Comparison of ENCODE assay signal across 10 cellular contexts in the genomic region with DNA sequence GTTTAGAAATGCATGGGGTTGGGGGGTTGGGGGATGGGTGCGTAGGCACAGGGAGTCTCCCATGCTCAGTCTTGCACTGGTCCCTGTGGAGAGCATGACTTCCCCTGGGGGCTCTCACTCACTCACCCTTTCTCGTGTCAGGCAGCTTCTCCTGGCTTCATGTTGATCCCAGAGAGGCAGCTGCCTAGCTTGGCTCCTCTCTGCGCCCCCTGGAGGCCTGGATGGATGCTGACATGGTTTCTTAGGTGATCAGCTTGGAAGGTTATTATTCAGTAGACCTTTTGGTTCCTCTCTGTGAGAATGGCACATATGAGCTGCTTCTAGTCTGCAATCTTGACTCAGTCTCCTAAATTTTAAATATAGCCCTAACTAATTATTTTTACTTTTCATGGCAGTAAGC.
DNase-seq lines count a peak whose midpoint lies in the region; ATAC-seq and TF ChIP-seq lines count a peak whose summit lies in the region.
"Had no signal": no experiment of that assay in that cellular context is flagged by ENCODE, and none has a peak within 500 bp of the region (broad histone marks: within the 10 kb centered on the region; RNA-seq: fewer than 3 reads in every experiment).

No MANE protein-coding gene starts in this region.

- ATAC-seq in HG03354 (IDR thresholded peaks at IDR 0.05; ENCODE audit: poor library complexity, severe bottlenecking, unreplicated experiment) (peak; percentile 74), WTC11 (peak; percentile 91)

- DNase-seq in MCF 10A (ENCODE audit: unreplicated experiment) (no peak), breast epithelium (ENCODE audit: low spot score in 2 of 2) (no peak), WTC11 (ENCODE audit: low spot score) (peak; percentile 70), NCI-H1092 (lab: John Stamatoyannopoulos, UW) (no peak), NCI-H1930 (lab: John Stamatoyannopoulos, UW) (no peak)
- peak; percentile 28 for DNase-seq in stimulated activated CD8-positive, alpha-beta memory T cell treated with anti-CD3 and anti-CD28 coated beads, Interleukin-4, amount 100 ng/mL, for 48 hours
- DNase-seq in stimulated activated CD4-positive, alpha-beta T cell treated with anti-CD3 and anti-CD28 coated beads, Interleukin-4, amount 100 ng/mL, for 1 hour = no peak
- DNase-seq: DMS79 had no signal

- H3K36me3 ChIP-seq in breast epithelium = no peaks in the 10 kb centered on the region

- no peak for TF ChIP-seq POLR2A in breast epithelium (IDR thresholded peaks at IDR 0.05)

- TF ChIP-seq CTCF in MCF 10A (IDR thresholded peaks at IDR 0.05; ENCODE audit: unreplicated experiment) (peak; percentile 24), breast epithelium (IDR thresholded peaks at IDR 0.05) (no peak), WTC11 (IDR thresholded peaks at IDR 0.05) (peak; percentile 66)

- H3K4me3 ChIP-seq in breast epithelium = no peak overlapping the region

- CTCF ChIA-PET in MCF 10A (lab: Yijun Ruan, JAX) (interaction anchor here (0.8 kb wide), 1 partner anchor 20 kb away, joined by 4 read pairs; no protein-coding TSS in a partner anchor), WTC11 (lab: Charles Lee) (interaction anchor here (0.9 to 1.8 kb wide), 11 partner anchors 11 to 751 kb away, joined by 3 to 19 read pairs (median 4); no protein-coding TSS in a partner anchor)

- BruUV-seq in MCF 10A (replicated peaks; lab: Mats Ljungman, UMichigan) = no TSS peak

- no peak overlapping the region for H3K4me3 Mint-ChIP-seq in MCF 10A (ENCODE audit: unreplicated experiment)
- no peak overlapping the region for H3K4me3 Mint-ChIP-seq in WTC11
- H3K4me3 Mint-ChIP-seq: natural killer cell treated with Interleukin-12 subunit alpha and Interleukin-12 subunit beta and Interleukin-15 and Interleukin-18, amount 100 ng/mL, for 72 hours had no signal

- H3K4me1 Mint-ChIP-seq in MCF 10A (ENCODE audit: insufficient read depth, unreplicated experiment) = no peaks in the 10 kb centered on the region
- no peaks in the 10 kb centered on the region for H3K4me1 Mint-ChIP-seq in WTC11

- POLR2A ChIA-PET in MCF 10A (lab: Yijun Ruan, JAX) = no interaction called here
- POLR2A ChIA-PET in WTC11 (lab: Charles Lee) = no interaction called here

- peaks cover 4% of the 10 kb centered on the region for H3K36me3 Mint-ChIP-seq in MCF 10A (ENCODE audit: insufficient read depth, unreplicated experiment)
- H3K36me3 Mint-ChIP-seq in WTC11 = peaks cover 2% of the 10 kb centered on the region; the same call in 1 of the 2 replicates
- H3K36me3 Mint-ChIP-seq: natural killer cell treated with Interleukin-12 subunit alpha and Interleukin-12 subunit beta and Interleukin-15 and Interleukin-18, amount 100 ng/mL, for 72 hours had no signal

- intact Hi-C loops in MCF 10A (cut with micrococcal nuclease) = no loop called here
- intact Hi-C loops in breast epithelium (cut with DNase I; ENCODE audit: low total_unique reads) = no loop called here

- no peak overlapping the region for H3K27ac ChIP-seq in breast epithelium

- peaks cover 22% of the 10 kb centered on the region for H3K9me3 Mint-ChIP-seq in MCF 10A (ENCODE audit: unreplicated experiment)
- peaks cover 19% of the 10 kb centered on the region for H3K9me3 Mint-ChIP-seq in WTC11

- H3K27me3 ChIP-seq in breast epithelium = no peaks in the 10 kb centered on the region

- no peak overlapping the region for H3K27ac Mint-ChIP-seq in MCF 10A (ENCODE audit: low read depth, unreplicated experiment)
- no peak overlapping the region for H3K27ac Mint-ChIP-seq in WTC11
- H3K27ac Mint-ChIP-seq: natural killer cell treated with Interleukin-12 subunit alpha and Interleukin-12 subunit beta and Interleukin-15 and Interleukin-18, amount 100 ng/mL, for 72 hours had no signal

- no peaks in the 10 kb centered on the region for H3K27me3 Mint-ChIP-seq in MCF 10A (ENCODE audit: insufficient read depth, unreplicated experiment)
- H3K27me3 Mint-ChIP-seq in WTC11 (ENCODE audit: low read depth) = no peaks in the 10 kb centered on the region
- H3K27me3 Mint-ChIP-seq: natural killer cell treated with Interleukin-12 subunit alpha and Interleukin-12 subunit beta and Interleukin-15 and Interleukin-18, amount 100 ng/mL, for 72 hours had no signal

- H3K4me1 ChIP-seq in breast epithelium = no peaks in the 10 kb centered on the region

- peaks cover 8 to 23% of the 10 kb centered on the region in 2 donors for H3K9me3 ChIP-seq in breast epithelium

TF ChIP-seq in WTC11, 78 proteins besides CTCF, POLR2A, EP300 and RAD21 (continues in another document):
- TF ChIP-seq, protein P1, sequence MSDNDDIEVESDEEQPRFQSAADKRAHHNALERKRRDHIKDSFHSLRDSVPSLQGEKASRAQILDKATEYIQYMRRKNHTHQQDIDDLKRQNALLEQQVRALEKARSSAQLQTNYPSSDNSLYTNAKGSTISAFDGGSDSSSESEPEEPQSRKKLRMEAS (CRISPR knock-in tag; IDR thresholded peaks at IDR 0.05) = no peak
- TF ChIP-seq, protein P2, sequence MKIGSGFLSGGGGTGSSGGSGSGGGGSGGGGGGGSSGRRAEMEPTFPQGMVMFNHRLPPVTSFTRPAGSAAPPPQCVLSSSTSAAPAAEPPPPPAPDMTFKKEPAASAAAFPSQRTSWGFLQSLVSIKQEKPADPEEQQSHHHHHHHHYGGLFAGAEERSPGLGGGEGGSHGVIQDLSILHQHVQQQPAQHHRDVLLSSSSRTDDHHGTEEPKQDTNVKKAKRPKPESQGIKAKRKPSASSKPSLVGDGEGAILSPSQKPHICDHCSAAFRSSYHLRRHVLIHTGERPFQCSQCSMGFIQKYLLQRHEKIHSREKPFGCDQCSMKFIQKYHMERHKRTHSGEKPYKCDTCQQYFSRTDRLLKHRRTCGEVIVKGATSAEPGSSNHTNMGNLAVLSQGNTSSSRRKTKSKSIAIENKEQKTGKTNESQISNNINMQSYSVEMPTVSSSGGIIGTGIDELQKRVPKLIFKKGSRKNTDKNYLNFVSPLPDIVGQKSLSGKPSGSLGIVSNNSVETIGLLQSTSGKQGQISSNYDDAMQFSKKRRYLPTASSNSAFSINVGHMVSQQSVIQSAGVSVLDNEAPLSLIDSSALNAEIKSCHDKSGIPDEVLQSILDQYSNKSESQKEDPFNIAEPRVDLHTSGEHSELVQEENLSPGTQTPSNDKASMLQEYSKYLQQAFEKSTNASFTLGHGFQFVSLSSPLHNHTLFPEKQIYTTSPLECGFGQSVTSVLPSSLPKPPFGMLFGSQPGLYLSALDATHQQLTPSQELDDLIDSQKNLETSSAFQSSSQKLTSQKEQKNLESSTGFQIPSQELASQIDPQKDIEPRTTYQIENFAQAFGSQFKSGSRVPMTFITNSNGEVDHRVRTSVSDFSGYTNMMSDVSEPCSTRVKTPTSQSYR (CRISPR knock-in tag; IDR thresholded peaks at IDR 0.05) = no peak
- TF ChIP-seq ETV6 (CRISPR knock-in tag; IDR thresholded peaks at IDR 0.05) (no peak), FOXJ3 (CRISPR knock-in tag; IDR thresholded peaks at IDR 0.05; ENCODE audit: borderline replicate concordance) (no peak), ZNF416 (CRISPR knock-in tag; IDR thresholded peaks at IDR 0.05) (no peak), MXD4 (CRISPR knock-in tag; IDR thresholded peaks at IDR 0.05; ENCODE audit: borderline replicate concordance) (no peak), KAT7 (CRISPR knock-in tag; IDR thresholded peaks at IDR 0.05; ENCODE audit: borderline replicate concordance) (no peak), NFE2L1 (CRISPR knock-in tag; IDR thresholded peaks at IDR 0.05) (no peak), RORB (CRISPR knock-in tag; IDR thresholded peaks at IDR 0.05) (no peak)
- TF ChIP-seq, protein P3, sequence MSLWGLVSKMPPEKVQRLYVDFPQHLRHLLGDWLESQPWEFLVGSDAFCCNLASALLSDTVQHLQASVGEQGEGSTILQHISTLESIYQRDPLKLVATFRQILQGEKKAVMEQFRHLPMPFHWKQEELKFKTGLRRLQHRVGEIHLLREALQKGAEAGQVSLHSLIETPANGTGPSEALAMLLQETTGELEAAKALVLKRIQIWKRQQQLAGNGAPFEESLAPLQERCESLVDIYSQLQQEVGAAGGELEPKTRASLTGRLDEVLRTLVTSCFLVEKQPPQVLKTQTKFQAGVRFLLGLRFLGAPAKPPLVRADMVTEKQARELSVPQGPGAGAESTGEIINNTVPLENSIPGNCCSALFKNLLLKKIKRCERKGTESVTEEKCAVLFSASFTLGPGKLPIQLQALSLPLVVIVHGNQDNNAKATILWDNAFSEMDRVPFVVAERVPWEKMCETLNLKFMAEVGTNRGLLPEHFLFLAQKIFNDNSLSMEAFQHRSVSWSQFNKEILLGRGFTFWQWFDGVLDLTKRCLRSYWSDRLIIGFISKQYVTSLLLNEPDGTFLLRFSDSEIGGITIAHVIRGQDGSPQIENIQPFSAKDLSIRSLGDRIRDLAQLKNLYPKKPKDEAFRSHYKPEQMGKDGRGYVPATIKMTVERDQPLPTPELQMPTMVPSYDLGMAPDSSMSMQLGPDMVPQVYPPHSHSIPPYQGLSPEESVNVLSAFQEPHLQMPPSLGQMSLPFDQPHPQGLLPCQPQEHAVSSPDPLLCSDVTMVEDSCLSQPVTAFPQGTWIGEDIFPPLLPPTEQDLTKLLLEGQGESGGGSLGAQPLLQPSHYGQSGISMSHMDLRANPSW (CRISPR knock-in tag; conservative IDR thresholded peaks at IDR 0.05; ENCODE audit: low read depth) = no peak
- TF ChIP-seq, protein P4, sequence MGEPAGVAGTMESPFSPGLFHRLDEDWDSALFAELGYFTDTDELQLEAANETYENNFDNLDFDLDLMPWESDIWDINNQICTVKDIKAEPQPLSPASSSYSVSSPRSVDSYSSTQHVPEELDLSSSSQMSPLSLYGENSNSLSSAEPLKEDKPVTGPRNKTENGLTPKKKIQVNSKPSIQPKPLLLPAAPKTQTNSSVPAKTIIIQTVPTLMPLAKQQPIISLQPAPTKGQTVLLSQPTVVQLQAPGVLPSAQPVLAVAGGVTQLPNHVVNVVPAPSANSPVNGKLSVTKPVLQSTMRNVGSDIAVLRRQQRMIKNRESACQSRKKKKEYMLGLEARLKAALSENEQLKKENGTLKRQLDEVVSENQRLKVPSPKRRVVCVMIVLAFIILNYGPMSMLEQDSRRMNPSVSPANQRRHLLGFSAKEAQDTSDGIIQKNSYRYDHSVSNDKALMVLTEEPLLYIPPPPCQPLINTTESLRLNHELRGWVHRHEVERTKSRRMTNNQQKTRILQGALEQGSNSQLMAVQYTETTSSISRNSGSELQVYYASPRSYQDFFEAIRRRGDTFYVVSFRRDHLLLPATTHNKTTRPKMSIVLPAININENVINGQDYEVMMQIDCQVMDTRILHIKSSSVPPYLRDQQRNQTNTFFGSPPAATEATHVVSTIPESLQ (CRISPR knock-in tag; IDR thresholded peaks at IDR 0.05) = no peak

Comparison
In these comparisons a context has a peak if more than half of its experiments do, and no peak if none do; other contexts are left out.
1. CTCF ChIP-seq: peak in MCF 10A (single experiment) and WTC11 (single experiment); none in breast epithelium (0 of 3).
2. DNase-seq: peak in WTC11 (single experiment) and stimulated activated CD8-positive, alpha-beta memory T cell treated with anti-CD3 and anti-CD28 coated beads, Interleukin-4, amount 100 ng/mL, for 48 hours (single experiment); none in MCF 10A (single experiment), breast epithelium (0 of 2), stimulated activated CD4-positive, alpha-beta T cell treated with anti-CD3 and anti-CD28 coated beads, Interleukin-4, amount 100 ng/mL, for 1 hour (single experiment), NCI-H1092 (single experiment) and NCI-H1930 (0 of 2).